In the genomic region with DNA sequence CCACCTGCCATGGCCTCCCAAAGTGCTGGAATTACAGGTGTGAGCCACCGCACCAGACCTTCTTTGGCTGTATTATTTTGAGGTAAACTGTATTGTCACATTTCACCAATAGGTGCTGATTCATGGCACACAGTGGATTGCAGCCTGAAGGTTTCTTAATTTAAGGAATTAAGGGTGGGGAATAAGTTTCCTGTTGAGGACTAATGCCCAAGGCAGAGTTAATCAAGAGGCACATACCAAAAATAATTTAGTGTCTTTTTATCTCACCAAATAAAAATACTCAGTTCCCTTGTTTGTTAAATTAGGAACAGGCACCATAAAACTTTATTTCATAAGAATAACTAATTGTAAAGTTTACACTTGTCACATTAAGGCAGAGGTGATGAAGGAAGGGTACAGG, we compare ENCODE assay signal across 33 cellular contexts.
"Had no signal": no experiment of that assay in that cellular context is flagged by ENCODE, and none has a peak within 500 bp of the region (broad histone marks: within the 10 kb centered on the region; RNA-seq: fewer than 3 reads in every experiment).

No MANE protein-coding gene starts in this region.

- H3K27me3 ChIP-seq: adrenal gland, body of pancreas, esophagus muscularis mucosa, foreskin keratinocyte, gastrocnemius medialis, heart left ventricle had no signal

- H3K36me3 Mint-ChIP-seq: activated CD4-positive, alpha-beta memory T cell treated with anti-CD3 and anti-CD28 coated beads for 36 hours; activated CD8-positive, alpha-beta memory T cell treated with anti-CD3 and anti-CD28 coated beads, Interleukin-2, amount 10 ng/mL, durations not matched to agents 7 days and 5 days had no signal

- ATAC-seq: activated CD4-positive, alpha-beta T cell treated with anti-CD3 and anti-CD28 coated beads for 36 hours; activated CD8-positive, alpha-beta memory T cell treated with anti-CD3 and anti-CD28 coated beads, Interleukin-2, amount 10 ng/mL, durations not matched to agents 7 days and 5 days; activated CD8-positive, alpha-beta T cell treated with anti-CD3 and anti-CD28 coated beads, Interleukin-2, amount 10 ng/mL, durations not matched to agents 7 days and 5 days; activated naive CD8-positive, alpha-beta T cell treated with anti-CD3 and anti-CD28 coated beads, Interleukin-2, amount 50 U/mL, for 24 hours; body of pancreas; effector memory CD8-positive, alpha-beta T cell; foreskin keratinocyte; gastrocnemius medialis; heart left ventricle had no signal

- H3K9me3 Mint-ChIP-seq: activated CD4-positive, alpha-beta memory T cell treated with anti-CD3 and anti-CD28 coated beads for 36 hours; activated CD4-positive, alpha-beta T cell treated with anti-CD3 and anti-CD28 coated beads, Interleukin-2, amount 10 ng/mL, durations not matched to agents 24 days and 14 days; activated naive CD4-positive, alpha-beta T cell treated with anti-CD3 and anti-CD28 coated beads for 36 hours; activated naive CD4-positive, alpha-beta T cell treated with anti-CD3 and anti-CD28 coated beads, Interleukin-2, amount 50 U/mL, for 24 hours; activated naive CD8-positive, alpha-beta T cell treated with anti-CD3 and anti-CD28 coated beads for 36 hours; activated naive CD8-positive, alpha-beta T cell treated with anti-CD3 and anti-CD28 coated beads, Interleukin-2, amount 50 U/mL, for 24 hours; activated T-helper 1 cell treated with anti-CD3 and anti-CD28 coated beads, Interleukin-12 subunit alpha, Interleukin-12 subunit beta, Interleukin-2, Interleukin-4 antibody, amounts not matched to agents 30 ng/mL and 10 ng/mL and 1 ng/mL, durations not matched to agents 14 hours and 24 hours and 36 hours; activated T-helper 2 cell treated with anti-CD3 and anti-CD28 coated beads, Interferon-gamma antibody, Interleukin-2, Interleukin-4, amounts not matched to agents 10 μg/mL and 5 μg/mL and 100 μg/mL, durations not matched to agents 14 hours and 24 hours and 36 hours; effector memory CD8-positive, alpha-beta T cell had no signal

- H3K27ac ChIP-seq: adrenal gland, body of pancreas, esophagus muscularis mucosa, foreskin keratinocyte, gastrocnemius medialis, heart left ventricle had no signal

- H3K4me3 Mint-ChIP-seq: activated CD4-positive, alpha-beta memory T cell treated with anti-CD3 and anti-CD28 coated beads for 36 hours; activated CD4-positive, alpha-beta T cell treated with anti-CD3 and anti-CD28 coated beads for 36 hours; activated CD4-positive, alpha-beta T cell treated with anti-CD3 and anti-CD28 coated beads, Interleukin-2, amount 10 ng/mL, durations not matched to agents 24 days and 14 days; activated CD8-positive, alpha-beta memory T cell treated with anti-CD3 and anti-CD28 coated beads, Interleukin-2, amount 10 ng/mL, durations not matched to agents 7 days and 5 days; activated CD8-positive, alpha-beta T cell treated with anti-CD3 and anti-CD28 coated beads, Interleukin-2, amount 10 ng/mL, durations not matched to agents 7 days and 5 days; activated naive CD4-positive, alpha-beta T cell treated with anti-CD3 and anti-CD28 coated beads for 36 hours; activated naive CD4-positive, alpha-beta T cell treated with anti-CD3 and anti-CD28 coated beads, Interleukin-2, amount 50 U/mL, for 24 hours; activated naive CD8-positive, alpha-beta T cell treated with anti-CD3 and anti-CD28 coated beads for 36 hours; activated naive CD8-positive, alpha-beta T cell treated with anti-CD3 and anti-CD28 coated beads, Interleukin-2, amount 50 U/mL, for 24 hours; activated T-helper 1 cell treated with anti-CD3 and anti-CD28 coated beads, Interleukin-12 subunit alpha, Interleukin-12 subunit beta, Interleukin-2, Interleukin-4 antibody, amounts not matched to agents 30 ng/mL and 10 ng/mL and 1 ng/mL, durations not matched to agents 14 hours and 24 hours and 36 hours; effector memory CD8-positive, alpha-beta T cell had no signal

- H3K27ac Mint-ChIP-seq: activated CD4-positive, alpha-beta memory T cell treated with anti-CD3 and anti-CD28 coated beads for 36 hours; activated CD4-positive, alpha-beta T cell treated with anti-CD3 and anti-CD28 coated beads for 36 hours; activated CD4-positive, alpha-beta T cell treated with anti-CD3 and anti-CD28 coated beads, Interleukin-2, amount 10 ng/mL, durations not matched to agents 24 days and 14 days; activated CD8-positive, alpha-beta memory T cell treated with anti-CD3 and anti-CD28 coated beads, Interleukin-2, amount 10 ng/mL, durations not matched to agents 7 days and 5 days; activated CD8-positive, alpha-beta T cell treated with anti-CD3 and anti-CD28 coated beads, Interleukin-2, amount 10 ng/mL, durations not matched to agents 7 days and 5 days; activated naive CD4-positive, alpha-beta T cell treated with anti-CD3 and anti-CD28 coated beads for 36 hours; activated naive CD4-positive, alpha-beta T cell treated with anti-CD3 and anti-CD28 coated beads, Interleukin-2, amount 50 U/mL, for 24 hours; activated naive CD8-positive, alpha-beta T cell treated with anti-CD3 and anti-CD28 coated beads for 36 hours; activated naive CD8-positive, alpha-beta T cell treated with anti-CD3 and anti-CD28 coated beads, Interleukin-2, amount 50 U/mL, for 24 hours; activated T-helper 1 cell treated with anti-CD3 and anti-CD28 coated beads, Interleukin-12 subunit alpha, Interleukin-12 subunit beta, Interleukin-2, Interleukin-4 antibody, amounts not matched to agents 30 ng/mL and 10 ng/mL and 1 ng/mL, durations not matched to agents 14 hours and 24 hours and 36 hours; activated T-helper 2 cell treated with anti-CD3 and anti-CD28 coated beads, Interferon-gamma antibody, Interleukin-2, Interleukin-4, amounts not matched to agents 10 μg/mL and 5 μg/mL and 100 μg/mL, durations not matched to agents 14 hours and 24 hours and 36 hours; effector memory CD8-positive, alpha-beta T cell had no signal

- H3K36me3 ChIP-seq: adrenal gland, esophagus muscularis mucosa, gastrocnemius medialis, heart left ventricle had no signal

- H3K27me3 Mint-ChIP-seq: activated CD4-positive, alpha-beta memory T cell treated with anti-CD3 and anti-CD28 coated beads for 36 hours; activated CD4-positive, alpha-beta T cell treated with anti-CD3 and anti-CD28 coated beads for 36 hours; activated CD4-positive, alpha-beta T cell treated with anti-CD3 and anti-CD28 coated beads, Interleukin-2, amount 10 ng/mL, durations not matched to agents 24 days and 14 days; activated CD8-positive, alpha-beta memory T cell treated with anti-CD3 and anti-CD28 coated beads, Interleukin-2, amount 10 ng/mL, durations not matched to agents 7 days and 5 days; activated naive CD4-positive, alpha-beta T cell treated with anti-CD3 and anti-CD28 coated beads, Interleukin-2, amount 50 U/mL, for 24 hours; activated naive CD8-positive, alpha-beta T cell treated with anti-CD3 and anti-CD28 coated beads for 36 hours; activated naive CD8-positive, alpha-beta T cell treated with anti-CD3 and anti-CD28 coated beads, Interleukin-2, amount 50 U/mL, for 24 hours; effector memory CD8-positive, alpha-beta T cell had no signal

- H3K4me3 ChIP-seq: adrenal gland, body of pancreas, esophagus muscularis mucosa, gastrocnemius medialis, heart left ventricle had no signal

- DNase-seq: activated CD4-positive, alpha-beta memory T cell treated with anti-CD3 and anti-CD28 coated beads for 36 hours; activated CD4-positive, alpha-beta T cell treated with anti-CD3 and anti-CD28 coated beads for 36 hours; activated CD4-positive, alpha-beta T cell treated with anti-CD3 and anti-CD28 coated beads, Interleukin-2, amount 10 ng/mL, durations not matched to agents 24 days and 14 days; activated CD4-positive, CD25-positive, alpha-beta regulatory T cell; activated CD4-positive, CD25-positive, alpha-beta regulatory T cell treated with anti-CD3 and anti-CD28 coated beads, Interleukin-2, amount 50 U/mL, for 72 hours; activated CD8-positive, alpha-beta memory T cell treated with anti-CD3 and anti-CD28 coated beads, Interleukin-2, amount 10 ng/mL, durations not matched to agents 7 days and 5 days; activated CD8-positive, alpha-beta memory T cell treated with anti-CD3 and anti-CD28 coated beads, Interleukin-2, amount 50 U/mL, for 4 hours; activated CD8-positive, alpha-beta T cell treated with anti-CD3 and anti-CD28 coated beads, Interleukin-2, amount 10 ng/mL, durations not matched to agents 7 days and 5 days; activated effector memory CD4-positive, alpha-beta T cell treated with anti-CD3 and anti-CD28 coated beads, Interleukin-2, amount 50 U/mL, for 16 hours; activated naive CD4-positive, alpha-beta T cell treated with anti-CD3 and anti-CD28 coated beads for 36 hours; activated naive CD8-positive, alpha-beta T cell treated with anti-CD3 and anti-CD28 coated beads for 36 hours; activated naive CD8-positive, alpha-beta T cell treated with anti-CD3 and anti-CD28 coated beads, Interleukin-2, amount 50 U/mL, for 24 hours; activated T-cell treated with anti-CD3 and anti-CD28 coated beads, Interleukin-2, amount 50 U/mL, for 1 hour; activated T-cell treated with anti-CD3 and anti-CD28 coated beads, Interleukin-2, amount 50 U/mL, for 48 hours; adrenal gland; amygdala; aorta; body of pancreas; caudate nucleus; cortex of kidney; dermis blood vessel endothelial cell; effector CD4-positive, alpha-beta T cell; effector memory CD8-positive, alpha-beta T cell; erythroblast; foreskin keratinocyte; gastrocnemius medialis; glutamatergic neuron; heart left ventricle; T-helper 2 cell had no signal

- H3K4me1 ChIP-seq: adrenal gland, gastrocnemius medialis had no signal

- H3K9me3 ChIP-seq: adrenal gland, body of pancreas, esophagus muscularis mucosa, gastrocnemius medialis, heart left ventricle had no signal
